14 cellular contexts compared by ENCODE assay signal in the genomic region with DNA sequence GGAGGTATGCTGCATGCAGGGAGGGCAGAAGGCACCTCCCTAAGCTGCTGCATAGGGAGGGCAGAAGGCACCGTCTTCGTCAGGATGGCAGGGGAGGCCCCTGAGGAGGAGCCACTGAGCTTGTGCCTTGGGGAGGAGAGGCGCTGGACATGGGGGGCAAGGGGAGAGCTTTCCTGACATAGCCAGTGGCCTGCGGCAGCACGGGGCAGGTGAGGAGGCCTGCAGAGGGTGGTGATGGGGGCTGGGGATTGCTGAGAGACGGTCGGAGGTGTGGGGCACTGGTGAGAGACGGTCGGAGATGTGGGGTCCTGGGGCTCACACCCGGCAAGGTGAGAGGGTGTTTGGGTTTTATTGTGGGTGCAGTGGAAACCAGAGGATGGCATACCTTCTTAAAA. TPM values are rescaled to one million over a fixed set of nuclear protein-coding genes. Genes with fewer than 3 reads are reported as not detected.
DNase-seq lines count a peak whose midpoint lies in the region; ATAC-seq, FAIRE-seq and TF ChIP-seq lines count a peak whose summit lies in the region.
"Had no signal": no experiment of that assay in that cellular context is flagged by ENCODE, and none has a peak within 500 bp of the region (broad histone marks: within the 10 kb centered on the region; RNA-seq: fewer than 3 reads in every experiment).

No MANE protein-coding gene starts in this region.

- H3K9me3 Mint-ChIP-seq in type B pancreatic cell, result no peaks in the 10 kb centered on the region
- H3K9me3 Mint-ChIP-seq: CD4-positive, alpha-beta T cell had no signal

- peaks cover 13% of the 10 kb centered on the region for H3K4me1 Mint-ChIP-seq in type B pancreatic cell (ENCODE audit: unreplicated experiment)

- TF ChIP-seq EP300 in GM12878 (IDR thresholded peaks at IDR 0.05; ENCODE audit: borderline replicate concordance in 1 of 2, control insufficient read depth in 1 of 2, low read depth in 2 of 2, low read length in 2 of 2), result no peak

- no peaks in the 10 kb centered on the region for H3K79me2 ChIP-seq in GM12878 (ENCODE audit: control insufficient read depth, insufficient read depth, low read length)
- H3K79me2 ChIP-seq in trophoblast cell (ENCODE audit: control insufficient read depth, insufficient read depth, low read length, poor library complexity), result no peaks in the 10 kb centered on the region

- no peak overlapping the region for H3K4me3 Mint-ChIP-seq in type B pancreatic cell
- H3K4me3 Mint-ChIP-seq: CD4-positive, alpha-beta T cell had no signal

- peaks cover 2% of the 10 kb centered on the region for H3K79me1 ChIP-seq in trophoblast cell (ENCODE audit: low read length)

- H2BK12ac ChIP-seq in trophoblast cell (ENCODE audit: low read length), result no peak overlapping the region

- no peaks in the 10 kb centered on the region for H3K27me3 ChIP-seq in BLaER1 treated with 17β-estradiol and CSF1 and Interleukin-3, amounts not matched to agents 10 nM and 100 nM
- H3K27me3 ChIP-seq in GM12878 (replicated peaks in 1 of 2; ENCODE audit: control insufficient read depth in 2 of 2, insufficient read depth in 2 of 2, low read length in 1 of 2) (peaks cover 0 to 4% of the 10 kb centered on the region in 2 experiments; a peak in 2 of 4 replicates), trophoblast cell (ENCODE audit: insufficient read depth, low read length) (no peaks in the 10 kb centered on the region)

- H3K4me1 ChIP-seq in BLaER1 treated with 17β-estradiol and CSF1 and Interleukin-3, amounts not matched to agents 10 nM and 100 nM, result peaks cover 24 to 54% (median 46%) of the 10 kb centered on the region in 10 experiments
- no peaks in the 10 kb centered on the region; the same call in 1 of the 2 replicates for H3K4me1 ChIP-seq in GM12878 (ENCODE audit: control insufficient read depth, insufficient read depth, low read length)
- peaks cover 11 to 35% of the 10 kb centered on the region in 2 donors for H3K4me1 ChIP-seq in kidney (ENCODE audit: control insufficient read depth in 1 of 2, insufficient read depth in 1 of 2, low read depth in 1 of 2, low read length in 2 of 2)
- peaks cover 6 to 19% of the 10 kb centered on the region in 2 experiments for H3K4me1 ChIP-seq in trophoblast cell (ENCODE audit: control insufficient read depth in 1 of 2, insufficient read depth in 2 of 2, low read length in 2 of 2)

- SMC1A ChIA-PET in GM12878 (lab: Charles Lee; ENCODE audit: uncharacterized antibody, unreplicated experiment), result no interaction called here

- H2AK5ac ChIP-seq in trophoblast cell (ENCODE audit: low read length), result no peak overlapping the region

- no peak overlapping the region for H4K91ac ChIP-seq in trophoblast cell (ENCODE audit: low read depth, low read length)

- H3K23ac ChIP-seq in trophoblast cell (ENCODE audit: low read length), result no peak overlapping the region

- no peaks in the 10 kb centered on the region for H3K36me3 Mint-ChIP-seq in type B pancreatic cell

- H3K27me3 Mint-ChIP-seq in type B pancreatic cell, result peaks cover 7% of the 10 kb centered on the region

- no peak overlapping the region for H3K27ac Mint-ChIP-seq in type B pancreatic cell
- H3K27ac Mint-ChIP-seq: CD4-positive, alpha-beta T cell had no signal

- TF ChIP-seq POLR2A in GM12878 (IDR thresholded peaks at IDR 0.05; ENCODE audit: low read depth, low read length), result no peak

- TF ChIP-seq RAD21 in GM12878 (IDR thresholded peaks at IDR 0.05; ENCODE audit: insufficient read depth, low read depth, low read length), result no peak

- peak overlapping the region; percentile 7 to 67 (median 38); a peak in 16 of 22 replicates for H3K4me2 ChIP-seq in BLaER1 treated with 17β-estradiol and CSF1 and Interleukin-3, amounts not matched to agents 10 nM and 100 nM
- H3K4me2 ChIP-seq in GM12878 (ENCODE audit: control insufficient read depth, insufficient read depth) (no peak overlapping the region), trophoblast cell (ENCODE audit: low read length) (no peak overlapping the region)

- BruUV-seq in GM12878 (replicated peaks; lab: Mats Ljungman, UMichigan), result no TSS peak

- peak overlapping the region in 2 of 11 experiments; percentile 9 to 46; a peak in 1 of 22 replicates for H3K9ac ChIP-seq in BLaER1 treated with 17β-estradiol and CSF1 and Interleukin-3, amounts not matched to agents 10 nM and 100 nM
- H3K9ac ChIP-seq in GM12878 (ENCODE audit: control insufficient read depth, insufficient read depth, low read length), result no peak overlapping the region
- H3K9ac ChIP-seq in kidney (ENCODE audit: low read length in 2 of 2), result no peak overlapping the region
- no peak overlapping the region for H3K9ac ChIP-seq in trophoblast cell (ENCODE audit: low read length)

- peaks cover 4 to 14% (median 9%) of the 10 kb centered on the region in 11 experiments; a peak in 12 of 22 replicates for H3K9me3 ChIP-seq in BLaER1 treated with 17β-estradiol and CSF1 and Interleukin-3, amounts not matched to agents 10 nM and 100 nM (replicated peaks in 1 of 11)
- H3K9me3 ChIP-seq in GM12878 (replicated peaks; ENCODE audit: control insufficient read depth, insufficient read depth, low read length), result no peaks in the 10 kb centered on the region
- H3K9me3 ChIP-seq in kidney (ENCODE audit: control insufficient read depth in 1 of 2, low read length in 2 of 2), result no peaks in the 10 kb centered on the region
- no peaks in the 10 kb centered on the region for H3K9me3 ChIP-seq in trophoblast cell (ENCODE audit: insufficient read depth, low read depth, low read length)
- H3K9me3 ChIP-seq: HAP-1 had no signal

- no peak overlapping the region for H4K12ac ChIP-seq in trophoblast cell (ENCODE audit: low read depth, low read length)

- H4K8ac ChIP-seq in trophoblast cell (ENCODE audit: low read depth, low read length), result no peak overlapping the region

- no peaks in the 10 kb centered on the region; a peak in 1 of 22 replicates for H4K20me1 ChIP-seq in BLaER1 treated with 17β-estradiol and CSF1 and Interleukin-3, amounts not matched to agents 10 nM and 100 nM
- no peaks in the 10 kb centered on the region for H4K20me1 ChIP-seq in GM12878 (ENCODE audit: control insufficient read depth, insufficient read depth)

- H2BK120ac ChIP-seq in trophoblast cell (ENCODE audit: insufficient read depth, low read length, poor library complexity), result no peak overlapping the region

- H3K4ac ChIP-seq in trophoblast cell (ENCODE audit: low read depth, low read length), result no peak overlapping the region

- RAD21 ChIA-PET in GM12878 (lab: Charles Lee; ENCODE audit: unreplicated experiment), result no interaction called here

- H2AFZ ChIP-seq in GM12878 (ENCODE audit: control insufficient read depth, low read depth, low read length), result no peak overlapping the region
- no peak overlapping the region for H2AFZ ChIP-seq in trophoblast cell (ENCODE audit: insufficient read depth, low read length, poor library complexity)

- TF ChIP-seq CTCF in GM12878 (IDR thresholded peaks at IDR 0.05 in 2 of 3, conservative IDR thresholded peaks at IDR 0.05 in 1 of 3; ENCODE audit: control insufficient read depth in 2 of 3, extremely low read depth in 1 of 3, insufficient read depth in 1 of 3, low read depth in 3 of 3, low read length in 3 of 3) (no peak), kidney (IDR thresholded peaks at IDR 0.05; ENCODE audit: borderline replicate concordance, extremely low read depth, insufficient read depth) (no peak), type B pancreatic cell (conservative IDR thresholded peaks at IDR 0.05) (no peak)

- H3K4me3 ChIP-seq in BLaER1 treated with 17β-estradiol and CSF1 and Interleukin-3, amounts not matched to agents 10 nM and 100 nM, result no peak overlapping the region
- H3K4me3 ChIP-seq in GM12878 (no peak overlapping the region), kidney (ENCODE audit: low read length in 2 of 2) (no peak overlapping the region), trophoblast cell (ENCODE audit: low read depth, low read length) (no peak overlapping the region)
- H3K4me3 ChIP-seq: HAP-1 had no signal

- 46% methylated on average over 9 of the region's 10 CpGs for WGBS in GM12878 (ENCODE audit: insufficient coverage, insufficient replicate concordance, low lambda C conversion rate, missing lambda C conversion rate)
- no CpG with 5 or more reads among the region's 10 CpGs for WGBS in trophoblast cell (ENCODE audit: extremely low coverage, insufficient coverage, insufficient read length)

- POLR2A ChIA-PET in GM12878 (lab: Charles Lee), result no interaction called here

- H3K36me3 ChIP-seq in BLaER1 treated with 17β-estradiol and CSF1 and Interleukin-3, amounts not matched to agents 10 nM and 100 nM, result no peaks in the 10 kb centered on the region
- H3K36me3 ChIP-seq in GM12878 (ENCODE audit: control insufficient read depth in 2 of 2, insufficient read depth in 2 of 2, low read length in 1 of 2), result no peaks in the 10 kb centered on the region
- no peaks in the 10 kb centered on the region for H3K36me3 ChIP-seq in kidney (ENCODE audit: control insufficient read depth in 1 of 2, insufficient read depth in 2 of 2, low read length in 2 of 2)
- H3K36me3 ChIP-seq in trophoblast cell (ENCODE audit: control insufficient read depth in 1 of 2, insufficient read depth in 2 of 2, low read length in 2 of 2), result no peaks in the 10 kb centered on the region
- H3K36me3 ChIP-seq: HAP-1 had no signal

- H3K18ac ChIP-seq in trophoblast cell (ENCODE audit: low read length), result no peak overlapping the region

- CTCF ChIA-PET in GM12878 (lab: Yijun Ruan, JAX), result interaction anchor here (1.8 kb wide), 1 partner anchor 81 kb away, joined by 4 read pairs; no protein-coding TSS in a partner anchor

- ATAC-seq in GM12878, result peak; percentile 7; the same call in 2 of the 3 replicates

- in situ Hi-C loops in GM12878 (cut with MboI), result no loop called here

- no peak for DNase-seq in GM12878 (ENCODE audit: low read depth, low spot score)
- DNase-seq in kidney, result peak; percentile 43
- no peak for DNase-seq in trophoblast cell
- DNase-seq in AG20443 (ENCODE audit: low spot score), result no peak
- DNase-seq in NCI-H2227 (lab: John Stamatoyannopoulos, UW; ENCODE audit: unreplicated experiment), result no peak
- no peak for DNase-seq in type B pancreatic cell (ENCODE audit: extremely low spot score, unreplicated experiment)
- DNase-seq: 8988T; CD4-positive, alpha-beta T cell; DMS79; GOT3 had no signal

- intact Hi-C loops in GM12878 (cut with micrococcal nuclease; ENCODE audit: unreplicated experiment), result no loop called here
- intact Hi-C loops in kidney (cut with DNase I), result no loop called here

- H3K27ac ChIP-seq in BLaER1 treated with 17β-estradiol and CSF1 and Interleukin-3, amounts not matched to agents 10 nM and 100 nM, result peak overlapping the region in 5 of 11 experiments; percentile 40 to 65 (median 56); a peak in 9 of 22 replicates
- H3K27ac ChIP-seq in GM12878 (ENCODE audit: control insufficient read depth, insufficient read depth), result no peak overlapping the region
- H3K27ac ChIP-seq in kidney (ENCODE audit: low read depth in 2 of 2, low read length in 2 of 2), result peak overlapping the region; percentile 79 to 92
- H3K27ac ChIP-seq in trophoblast cell (ENCODE audit: low read depth, low read length), result no peak overlapping the region

- H2BK5ac ChIP-seq in trophoblast cell (ENCODE audit: low read depth, low read length, poor library complexity), result no peak overlapping the region

- FAIRE-seq in GM12878 (lab: Jason Lieb, UNC), result no peak
- FAIRE-seq in kidney (lab: Jason Lieb, UNC), result no peak
- FAIRE-seq: GM12891 had no signal

- H3K14ac ChIP-seq in trophoblast cell (ENCODE audit: low read length), result peak overlapping the region; percentile 17

RNA-seq across cellular contexts. Expression of gene BDKRB2, which starts 10.4 kb away (rescaled TPM):
- 0.15 TPM in 1 of 2 replicates, not detected in the other for total RNA-seq in GM12878 (2013; cell fraction: nucleolus; rRNA removed)
- total RNA-seq in GM12878 (2014; rRNA removed), result not detected in 2 replicates
- total RNA-seq in GM12878 (2014; rRNA removed; fragmentation: Illumina TruSeq; extraction: Trizol), result not detected in 2 replicates
- total RNA-seq in GM12878 (2021), result 0.05 TPM in 1 of 2 replicates, not detected in the other
- not detected for polyA plus RNA-seq in GM12878 (2011; ENCODE audit: low read depth)
- polyA plus RNA-seq in GM12878 (2011; rRNA removed), result 0.08 and 0.12 TPM in 2 replicates
- 0.03 and 0.10 TPM in 2 replicates for polyA plus RNA-seq in GM12878 (2011; cell fraction: cytosol; rRNA removed)
- 0.10 and 0.21 TPM in 2 replicates for polyA plus RNA-seq in GM12878 (2011; cell fraction: nucleus; rRNA removed)
- polyA plus RNA-seq in GM12878 (2012), result 0.06 TPM in 1 of 2 replicates, not detected in the other
- not detected in 2 replicates for polyA plus RNA-seq in GM12878 (2014; fragmentation: Illumina TruSeq; extraction: Trizol)
- not detected for polyA plus RNA-seq in GM12878 (2014; fragmentation: Nextera tagmentation; extraction: Ambion mirVana)
- not detected in 2 replicates for polyA plus RNA-seq in GM12878 (2014; rRNA removed)
- not detected for polyA plus RNA-seq in GM12878 (2016; fragmentation: Nextera tagmentation; extraction: Ambion mirVana)
- 0.21 and 0.95 TPM in 2 replicates for polyA minus RNA-seq in GM12878 (2011; rRNA and poly(A)+ RNA removed)
- 0.62 TPM in 1 of 2 replicates, not detected in the other for polyA minus RNA-seq in GM12878 (2011; cell fraction: cytosol; rRNA and poly(A)+ RNA removed)
- polyA minus RNA-seq in GM12878 (2011; cell fraction: nucleus; rRNA and poly(A)+ RNA removed), result under 0.01 TPM in 1 of 2 replicates, not detected in the other
- total RNA-seq in kidney, result 16.1 TPM
- polyA plus RNA-seq in kidney (ENCODE audit: insufficient read depth, low read depth, low replicate concordance), result 7.4 TPM
- polyA plus RNA-seq in trophoblast cell (2013), result 29.0 and 29.1 TPM in 2 replicates
- 2.1 and 3.6 TPM in 2 replicates for total RNA-seq in type B pancreatic cell (ENCODE audit: low replicate concordance)
- total RNA-seq: CD4-positive, alpha-beta T cell; G401 had no signal

Comparison
In these comparisons a context has a peak if more than half of its experiments do, and no peak if none do; other contexts are left out.
1. H3K27ac ChIP-seq: peak in kidney (2 of 2); none in GM12878 (single experiment) and trophoblast cell (single experiment).
2. H3K4me2 ChIP-seq: peak in BLaER1 treated with 17β-estradiol and CSF1 and Interleukin-3, amounts not matched to agents 10 nM and 100 nM (11 of 11); none in GM12878 (single experiment) and trophoblast cell (single experiment).